Comparison of ENCODE assay signal across 21 cellular contexts in the genomic region with DNA sequence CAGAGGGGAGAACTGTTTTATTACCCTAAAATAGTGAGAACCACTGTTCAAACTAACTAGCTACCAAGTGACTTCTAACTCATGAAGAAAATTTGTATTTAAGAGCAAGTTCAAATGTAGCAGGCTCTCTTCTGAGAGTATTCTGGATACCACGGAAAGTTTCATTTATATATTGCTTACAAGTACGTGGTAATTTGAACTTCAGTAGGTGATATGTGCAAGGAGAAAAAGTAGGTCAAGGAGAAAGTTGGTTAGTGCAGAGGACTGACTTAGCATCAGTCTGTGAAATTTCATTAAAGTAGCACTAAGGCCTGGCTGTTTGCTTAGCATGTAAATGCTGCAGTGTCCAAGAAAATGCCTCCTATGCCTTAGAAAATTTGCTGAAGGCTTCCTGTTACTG.
"Had no signal": no experiment of that assay in that cellular context is flagged by ENCODE, and none has a peak within 500 bp of the region (broad histone marks: within the 10 kb centered on the region; RNA-seq: fewer than 3 reads in every experiment).

No MANE protein-coding gene starts in this region.

- H3K4me3 ChIP-seq: esophagus muscularis mucosa, gastrocnemius medialis, heart right ventricle, psoas muscle, right lobe of liver, stomach, thoracic aorta, transverse colon had no signal

- H3K27me3 Mint-ChIP-seq: dendritic cell treated with granulocyte-macrophage colony-stimulating factor and Interleukin-4, amounts not matched to agents 40 ng/mL and 50 ng/mL, for 4 days; effector memory CD8-positive, alpha-beta T cell; naive thymus-derived CD4-positive, alpha-beta T cell; stimulated activated memory B cell treated with anti-CD40 and anti-IgM and Interleukin-4, amounts not matched to agents 10 μg/mL and 1 μg/mL and 100 μg/mL, for 72 hours had no signal

- H3K27ac ChIP-seq: epithelial cell of prostate, esophagus muscularis mucosa, gastrocnemius medialis, heart right ventricle, psoas muscle, right lobe of liver, stomach, thoracic aorta, transverse colon had no signal

- H3K36me3 ChIP-seq: gastrocnemius medialis, stomach, thoracic aorta, transverse colon had no signal

- H3K4me1 Mint-ChIP-seq: nephron progenitor cell; stimulated activated memory B cell treated with anti-CD40 and anti-IgM and Interleukin-4, amounts not matched to agents 10 μg/mL and 1 μg/mL and 100 μg/mL, for 72 hours had no signal

- H3K9me3 Mint-ChIP-seq: dendritic cell treated with granulocyte-macrophage colony-stimulating factor and Interleukin-4, amounts not matched to agents 40 ng/mL and 50 ng/mL, for 4 days; effector memory CD8-positive, alpha-beta T cell; naive thymus-derived CD4-positive, alpha-beta T cell; nephron progenitor cell; stimulated activated memory B cell treated with anti-CD40 and anti-IgM and Interleukin-4, amounts not matched to agents 10 μg/mL and 1 μg/mL and 100 μg/mL, for 72 hours had no signal

- H3K4me3 Mint-ChIP-seq: dendritic cell treated with granulocyte-macrophage colony-stimulating factor and Interleukin-4, amounts not matched to agents 40 ng/mL and 50 ng/mL, for 4 days; effector memory CD8-positive, alpha-beta T cell; naive thymus-derived CD4-positive, alpha-beta T cell; nephron progenitor cell; stimulated activated memory B cell treated with anti-CD40 and anti-IgM and Interleukin-4, amounts not matched to agents 10 μg/mL and 1 μg/mL and 100 μg/mL, for 72 hours had no signal

- H3K9me3 ChIP-seq: esophagus muscularis mucosa, gastrocnemius medialis, heart right ventricle, psoas muscle, right lobe of liver, stomach, thoracic aorta, transverse colon had no signal

- DNase-seq: effector memory CD8-positive, alpha-beta T cell; gastrocnemius medialis; heart right ventricle; hypothalamus; islet precursor cell; mammary epithelial cell; naive thymus-derived CD4-positive, alpha-beta T cell; nephron progenitor cell; psoas muscle; retina; right lobe of liver; stimulated activated CD4-positive, alpha-beta T cell treated with anti-CD3 and anti-CD28 coated beads, Interleukin-4, amount 100 ng/mL, for 24 hours; stomach; substantia nigra; transverse colon had no signal

- ATAC-seq: effector memory CD8-positive, alpha-beta T cell; gastrocnemius medialis; heart right ventricle; left lobe of liver; naive thymus-derived CD4-positive, alpha-beta T cell; psoas muscle; right lobe of liver; stimulated activated memory B cell treated with anti-CD40 and anti-IgM and Interleukin-4, amounts not matched to agents 10 μg/mL and 1 μg/mL and 100 μg/mL, for 72 hours had no signal

- H3K27ac Mint-ChIP-seq: dendritic cell treated with granulocyte-macrophage colony-stimulating factor and Interleukin-4, amounts not matched to agents 40 ng/mL and 50 ng/mL, for 4 days; nephron progenitor cell; stimulated activated memory B cell treated with anti-CD40 and anti-IgM and Interleukin-4, amounts not matched to agents 10 μg/mL and 1 μg/mL and 100 μg/mL, for 72 hours had no signal
